ENCODE assay signal across 1 cellular context in genomic region chr6:166911248-166911677, GRCh38.
TF ChIP-seq lines count a peak whose summit lies in the region.

No MANE protein-coding gene starts in this region.

TF ChIP-seq in K562, 482 proteins besides CTCF, POLR2A, EP300 and RAD21 (continued from another document):
- TF ChIP-seq RREB1 (CRISPR knock-in tag; IDR thresholded peaks at IDR 0.05), result no peak
- peak; percentile 47; the same call in 1 of the 2 replicates for TF ChIP-seq ZNF175 (CRISPR knock-in tag; IDR thresholded peaks at IDR 0.05; ENCODE audit: low read depth)
- TF ChIP-seq CTBP1 (IDR thresholded peaks at IDR 0.05; ENCODE audit: borderline replicate concordance), result peak; percentile 46; the same call in 1 of the 2 replicates
- TF ChIP-seq MNT (conservative IDR thresholded peaks at IDR 0.05), result no peak
- no peak for TF ChIP-seq E2F1 (CRISPR knock-in tag; IDR thresholded peaks at IDR 0.05)
- TF ChIP-seq TCF3 (CRISPR knock-in tag; IDR thresholded peaks at IDR 0.05), result peak; percentile 66
